Comparison of ENCODE assay signal across 26 cellular contexts in the genomic region with DNA sequence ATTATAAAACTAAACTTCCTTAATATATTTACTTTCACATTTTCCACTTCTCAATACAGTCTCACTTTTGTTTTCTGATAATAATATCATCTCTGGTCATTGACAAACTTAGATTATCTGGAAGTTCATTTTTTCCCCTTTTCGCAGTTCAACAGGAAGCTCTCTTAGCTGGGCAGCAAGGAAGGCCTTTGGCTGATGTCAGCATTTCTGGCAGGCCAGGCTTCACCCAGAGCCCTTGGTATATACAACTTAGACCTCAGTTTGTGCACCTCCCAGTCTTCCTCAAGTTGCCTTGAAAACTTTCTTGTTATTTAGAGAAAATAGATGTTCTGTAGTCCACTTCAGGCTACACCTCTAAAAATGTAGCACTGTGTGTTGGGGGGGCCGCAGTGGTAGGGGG.
"Had no signal": no experiment of that assay in that cellular context is flagged by ENCODE, and none has a peak within 500 bp of the region (broad histone marks: within the 10 kb centered on the region; RNA-seq: fewer than 3 reads in every experiment).

No MANE protein-coding gene starts in this region.

- H3K27me3 ChIP-seq: neural progenitor cell, neutrophil, suprapubic skin, testis, tibial artery, transverse colon, upper lobe of right lung, uterus had no signal

- H3K4me3 ChIP-seq: neural progenitor cell, psoas muscle, skin epidermis, suprapubic skin, testis, tibial artery, transverse colon, upper lobe of right lung, uterus had no signal

- H3K4me2 ChIP-seq: neural progenitor cell had no signal

- H3K36me3 ChIP-seq: neural progenitor cell, neutrophil, suprapubic skin, tibial artery, transverse colon, upper lobe of right lung, uterus had no signal

- DNase-seq: naive thymus-derived CD4-positive, alpha-beta T cell; natural killer cell; nucleus accumbens; psoas muscle; right cardiac atrium; stimulated activated CD4-positive, alpha-beta T cell treated with anti-CD3 and anti-CD28 coated beads, Interleukin-15, amount 100 ng/mL, for 24 hours; stimulated activated CD4-positive, alpha-beta T cell treated with anti-CD3 and anti-CD28 coated beads, Interleukin-2, amount 100 ng/mL, for 24 hours; stimulated activated CD4-positive, alpha-beta T cell treated with anti-CD3 and anti-CD28 coated beads, Interleukin-2, amount 100 ng/mL, for 48 hours; stimulated activated CD4-positive, alpha-beta T cell treated with anti-CD3 and anti-CD28 coated beads, Interleukin-4, amount 100 ng/mL, for 4 hours; stimulated activated CD8-positive, alpha-beta memory T cell treated with anti-CD3 and anti-CD28 coated beads, Interleukin-4, amount 100 ng/mL, for 48 hours; stimulated activated naive CD4-positive, alpha-beta T cell; stimulated activated naive CD8-positive, alpha-beta T cell treated with anti-CD3 and anti-CD28 coated beads, Interleukin-15, amount 100 ng/mL, for 72 hours; stimulated activated naive CD8-positive, alpha-beta T cell treated with anti-CD3 and anti-CD28 coated beads, Interleukin-15, Interleukin-2, amounts not matched to agents 100 U/mL and 50 U/mL, for 24 hours; substantia nigra; testis; tibial artery; transverse colon; upper lobe of right lung; uterus had no signal

- H3K9me3 ChIP-seq: neutrophil, psoas muscle, testis, tibial artery, transverse colon, upper lobe of right lung, uterus had no signal

- H3K4me1 ChIP-seq: neural progenitor cell, parathyroid adenoma, psoas muscle, suprapubic skin, testis, tibial artery, transverse colon, upper lobe of right lung, uterus had no signal

- ATAC-seq: naive thymus-derived CD4-positive, alpha-beta T cell; natural killer cell; psoas muscle; right cardiac atrium; sciatic nerve; stimulated activated memory B cell treated with anti-CD40 and anti-IgM and Interleukin-4, amounts not matched to agents 10 μg/mL and 1 μg/mL and 100 μg/mL, for 72 hours; stimulated activated naive CD8-positive, alpha-beta T cell treated with anti-CD3 and anti-CD28 coated beads, Interleukin-15, amount 100 ng/mL, for 72 hours; stimulated activated naive CD8-positive, alpha-beta T cell treated with anti-CD3 and anti-CD28 coated beads, Interleukin-15, Interleukin-2, amounts not matched to agents 100 U/mL and 50 U/mL, for 24 hours; upper lobe of right lung had no signal

- H3K27ac ChIP-seq: neural progenitor cell, neutrophil, parathyroid adenoma, psoas muscle, skin epidermis, suprapubic skin, testis, tibial artery, transverse colon, upper lobe of right lung, uterus had no signal
